In the genomic region with DNA sequence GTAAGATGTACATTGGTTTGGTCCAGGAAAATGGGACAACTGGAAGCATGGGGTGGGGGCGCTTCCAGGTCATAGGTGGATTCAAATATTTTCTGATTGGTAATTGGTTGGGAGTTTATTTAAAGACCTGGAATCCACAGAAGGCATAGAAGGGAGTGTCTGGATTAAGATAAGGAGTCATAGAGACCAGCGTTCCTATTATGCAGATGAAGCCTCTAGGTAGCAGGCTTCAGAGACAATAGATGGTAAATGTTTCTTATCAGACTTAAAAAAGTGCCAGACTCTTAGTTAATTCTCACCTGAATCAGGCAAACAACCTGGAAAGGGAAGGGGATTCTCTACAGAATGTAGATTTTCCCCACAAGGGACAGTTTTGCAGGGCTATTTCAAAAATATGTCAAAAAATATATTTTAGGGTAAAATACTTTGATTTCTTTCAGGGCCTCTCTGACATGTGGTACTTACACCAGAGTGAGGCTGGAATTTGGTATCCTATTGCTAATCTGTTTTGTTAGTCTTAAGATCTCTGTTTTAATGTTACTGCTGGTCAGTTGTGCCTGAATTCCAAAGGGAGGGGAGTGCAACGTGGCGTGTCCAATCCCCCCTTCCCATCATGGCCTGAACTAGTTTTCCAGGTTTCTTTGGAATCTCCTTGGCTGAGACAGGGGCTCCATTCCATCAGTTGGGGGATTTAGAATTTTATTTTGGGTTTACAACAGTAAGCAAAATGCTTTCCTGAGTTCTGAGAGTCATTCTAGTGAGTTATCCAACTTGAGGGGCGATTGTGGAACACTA, we compare ENCODE assay signal across 1 cellular context.
TF ChIP-seq lines count a peak whose summit lies in the region.

No MANE protein-coding gene starts in this region.

TF ChIP-seq in GM23338, 12 proteins besides CTCF, POLR2A, EP300 and RAD21 (continued from another document):
- TF ChIP-seq, protein P1, sequence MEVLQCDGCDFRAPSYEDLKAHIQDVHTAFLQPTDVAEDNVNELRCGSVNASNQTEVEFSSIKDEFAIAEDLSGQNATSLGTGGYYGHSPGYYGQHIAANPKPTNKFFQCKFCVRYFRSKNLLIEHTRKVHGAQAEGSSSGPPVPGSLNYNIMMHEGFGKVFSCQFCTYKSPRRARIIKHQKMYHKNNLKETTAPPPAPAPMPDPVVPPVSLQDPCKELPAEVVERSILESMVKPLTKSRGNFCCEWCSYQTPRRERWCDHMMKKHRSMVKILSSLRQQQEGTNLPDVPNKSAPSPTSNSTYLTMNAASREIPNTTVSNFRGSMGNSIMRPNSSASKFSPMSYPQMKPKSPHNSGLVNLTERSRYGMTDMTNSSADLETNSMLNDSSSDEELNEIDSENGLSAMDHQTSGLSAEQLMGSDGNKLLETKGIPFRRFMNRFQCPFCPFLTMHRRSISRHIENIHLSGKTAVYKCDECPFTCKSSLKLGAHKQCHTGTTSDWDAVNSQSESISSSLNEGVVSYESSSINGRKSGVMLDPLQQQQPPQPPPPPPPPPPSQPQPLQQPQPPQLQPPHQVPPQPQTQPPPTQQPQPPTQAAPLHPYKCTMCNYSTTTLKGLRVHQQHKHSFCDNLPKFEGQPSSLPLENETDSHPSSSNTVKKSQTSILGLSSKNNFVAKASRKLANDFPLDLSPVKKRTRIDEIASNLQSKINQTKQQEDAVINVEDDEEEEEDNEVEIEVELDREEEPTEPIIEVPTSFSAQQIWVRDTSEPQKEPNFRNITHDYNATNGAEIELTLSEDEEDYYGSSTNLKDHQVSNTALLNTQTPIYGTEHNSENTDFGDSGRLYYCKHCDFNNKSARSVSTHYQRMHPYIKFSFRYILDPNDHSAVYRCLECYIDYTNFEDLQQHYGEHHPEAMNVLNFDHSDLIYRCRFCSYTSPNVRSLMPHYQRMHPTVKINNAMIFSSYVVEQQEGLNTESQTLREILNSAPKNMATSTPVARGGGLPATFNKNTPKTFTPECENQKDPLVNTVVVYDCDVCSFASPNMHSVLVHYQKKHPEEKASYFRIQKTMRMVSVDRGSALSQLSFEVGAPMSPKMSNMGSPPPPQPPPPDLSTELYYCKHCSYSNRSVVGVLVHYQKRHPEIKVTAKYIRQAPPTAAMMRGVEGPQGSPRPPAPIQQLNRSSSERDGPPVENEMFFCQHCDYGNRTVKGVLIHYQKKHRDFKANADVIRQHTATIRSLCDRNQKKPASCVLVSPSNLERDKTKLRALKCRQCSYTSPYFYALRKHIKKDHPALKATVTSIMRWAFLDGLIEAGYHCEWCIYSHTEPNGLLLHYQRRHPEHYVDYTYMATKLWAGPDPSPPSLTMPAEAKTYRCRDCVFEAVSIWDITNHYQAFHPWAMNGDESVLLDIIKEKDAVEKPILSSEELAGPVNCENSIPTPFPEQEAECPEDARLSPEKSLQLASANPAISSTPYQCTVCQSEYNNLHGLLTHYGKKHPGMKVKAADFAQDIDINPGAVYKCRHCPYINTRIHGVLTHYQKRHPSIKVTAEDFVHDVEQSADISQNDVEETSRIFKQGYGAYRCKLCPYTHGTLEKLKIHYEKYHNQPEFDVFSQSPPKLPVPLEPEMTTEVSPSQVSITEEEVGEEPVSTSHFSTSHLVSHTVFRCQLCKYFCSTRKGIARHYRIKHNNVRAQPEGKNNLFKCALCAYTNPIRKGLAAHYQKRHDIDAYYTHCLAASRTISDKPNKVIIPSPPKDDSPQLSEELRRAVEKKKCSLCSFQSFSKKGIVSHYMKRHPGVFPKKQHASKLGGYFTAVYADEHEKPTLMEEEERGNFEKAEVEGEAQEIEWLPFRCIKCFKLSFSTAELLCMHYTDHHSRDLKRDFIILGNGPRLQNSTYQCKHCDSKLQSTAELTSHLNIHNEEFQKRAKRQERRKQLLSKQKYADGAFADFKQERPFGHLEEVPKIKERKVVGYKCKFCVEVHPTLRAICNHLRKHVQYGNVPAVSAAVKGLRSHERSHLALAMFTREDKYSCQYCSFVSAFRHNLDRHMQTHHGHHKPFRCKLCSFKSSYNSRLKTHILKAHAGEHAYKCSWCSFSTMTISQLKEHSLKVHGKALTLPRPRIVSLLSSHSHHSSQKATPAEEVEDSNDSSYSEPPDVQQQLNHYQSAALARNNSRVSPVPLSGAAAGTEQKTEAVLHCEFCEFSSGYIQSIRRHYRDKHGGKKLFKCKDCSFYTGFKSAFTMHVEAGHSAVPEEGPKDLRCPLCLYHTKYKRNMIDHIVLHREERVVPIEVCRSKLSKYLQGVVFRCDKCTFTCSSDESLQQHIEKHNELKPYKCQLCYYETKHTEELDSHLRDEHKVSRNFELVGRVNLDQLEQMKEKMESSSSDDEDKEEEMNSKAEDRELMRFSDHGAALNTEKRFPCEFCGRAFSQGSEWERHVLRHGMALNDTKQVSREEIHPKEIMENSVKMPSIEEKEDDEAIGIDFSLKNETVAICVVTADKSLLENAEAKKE (CRISPR knock-in tag; IDR thresholded peaks at IDR 0.05), result no peak
- TF ChIP-seq ZNF331 (CRISPR knock-in tag; IDR thresholded peaks at IDR 0.05; ENCODE audit: low read depth) (no peak), NANOG (IDR thresholded peaks at IDR 0.05; ENCODE audit: borderline replicate concordance) (no peak), REST (IDR thresholded peaks at IDR 0.05; ENCODE audit: unreplicated experiment) (no peak), POLR2AphosphoS5 (IDR thresholded peaks at IDR 0.05; ENCODE audit: low read depth) (no peak), EZH2 (IDR thresholded peaks at IDR 0.05; ENCODE audit: low read depth, unreplicated experiment) (no peak), EZH2phosphoT487 (IDR thresholded peaks at IDR 0.05; ENCODE audit: unreplicated experiment) (no peak), STAT1 (IDR thresholded peaks at IDR 0.05; ENCODE audit: unreplicated experiment) (no peak), JUNB (IDR thresholded peaks at IDR 0.05; ENCODE audit: unreplicated experiment) (no peak)
- TF ChIP-seq, protein P2, sequence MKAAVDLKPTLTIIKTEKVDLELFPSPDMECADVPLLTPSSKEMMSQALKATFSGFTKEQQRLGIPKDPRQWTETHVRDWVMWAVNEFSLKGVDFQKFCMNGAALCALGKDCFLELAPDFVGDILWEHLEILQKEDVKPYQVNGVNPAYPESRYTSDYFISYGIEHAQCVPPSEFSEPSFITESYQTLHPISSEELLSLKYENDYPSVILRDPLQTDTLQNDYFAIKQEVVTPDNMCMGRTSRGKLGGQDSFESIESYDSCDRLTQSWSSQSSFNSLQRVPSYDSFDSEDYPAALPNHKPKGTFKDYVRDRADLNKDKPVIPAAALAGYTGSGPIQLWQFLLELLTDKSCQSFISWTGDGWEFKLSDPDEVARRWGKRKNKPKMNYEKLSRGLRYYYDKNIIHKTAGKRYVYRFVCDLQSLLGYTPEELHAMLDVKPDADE (IDR thresholded peaks at IDR 0.05), result no peak
